In genomic region chr4:126738926-126739325, GRCh38 we compare ENCODE assay signal across 15 cellular contexts.
"Had no signal": no experiment of that assay in that cellular context is flagged by ENCODE, and none has a peak within 500 bp of the region (broad histone marks: within the 10 kb centered on the region; RNA-seq: fewer than 3 reads in every experiment).

No MANE protein-coding gene starts in this region.

- H3K27me3 ChIP-seq: sigmoid colon had no signal

- H3K9me3 ChIP-seq: sigmoid colon had no signal

- DNase-seq: activated CD4-positive, alpha-beta T cell treated with anti-CD3 and anti-CD28 coated beads, Interleukin-2, amount 10 ng/mL, durations not matched to agents 24 days and 14 days; activated gamma-delta T cell; activated T-cell treated with anti-CD3 and anti-CD28 coated beads, Interleukin-2, amount 50 U/mL, for 72 hours; glutamatergic neuron; hippocampal formation; islet precursor cell; midbrain; posterior cingulate gyrus; sigmoid colon; stimulated activated naive B cell treated with anti-CD40 and anti-IgM and Interleukin-4, amounts not matched to agents 10 μg/mL and 1 μg/mL and 100 μg/mL, for 72 hours; T-helper 1 cell; T1000 had no signal

- H3K4me1 ChIP-seq: sigmoid colon had no signal

- H3K36me3 ChIP-seq: sigmoid colon had no signal

- H3K4me3 ChIP-seq: coronary artery, lung, sigmoid colon had no signal

- ATAC-seq: activated naive CD4-positive, alpha-beta T cell treated with anti-CD3 and anti-CD28 coated beads, Interleukin-2, amount 50 U/mL, for 72 hours; activated T-cell treated with anti-CD3 and anti-CD28 coated beads, Interleukin-2, amount 50 U/mL, for 72 hours; stimulated activated naive B cell treated with anti-CD40 and anti-IgM and Interleukin-4, amounts not matched to agents 10 μg/mL and 1 μg/mL and 100 μg/mL, for 72 hours had no signal

- H3K27ac ChIP-seq: coronary artery, sigmoid colon had no signal
